ENCODE assay signal across 1 cellular context in genomic region chr15:64398575-64398974, GRCh38.
TF ChIP-seq lines count a peak whose summit lies in the region.

No MANE protein-coding gene starts in this region.

TF ChIP-seq in SK-N-SH, 30 proteins besides CTCF, POLR2A, EP300 and RAD21 (continued from another document):
- TF ChIP-seq YY1 (IDR thresholded peaks at IDR 0.05; ENCODE audit: low read depth) (no peak), TAF1 (IDR thresholded peaks at IDR 0.05; ENCODE audit: borderline replicate concordance, low read depth, low read length) (no peak), MXI1 (IDR thresholded peaks at IDR 0.05; ENCODE audit: low read depth, low read length) (no peak)
